16 cellular contexts compared by ENCODE assay signal in genomic region chr2:61368687-61369665, GRCh38.
DNase-seq lines count a peak whose midpoint lies in the region; ATAC-seq and FAIRE-seq lines count a peak whose summit lies in the region.
"Had no signal": no experiment of that assay in that cellular context is flagged by ENCODE, and none has a peak within 500 bp of the region (broad histone marks: within the 10 kb centered on the region; RNA-seq: fewer than 3 reads in every experiment).

No MANE protein-coding gene starts in this region.

- peak; percentile 10 for DNase-seq in activated CD4-positive, alpha-beta T cell treated with anti-CD3 and anti-CD28 coated beads for 48 hours
- DNase-seq in activated CD4-positive, alpha-beta T cell treated with anti-CD3 and anti-CD28 coated beads, Interleukin-2, amount 50 U/mL, for 4 hours, result no peak
- DNase-seq in HTR-8/SVneo (ENCODE audit: insufficient read length, low spot score) (peak; percentile 12), posterior vena cava (ENCODE audit: low spot score) (no peak)
- DNase-seq in activated naive CD8-positive, alpha-beta T cell treated with anti-CD3 and anti-CD28 coated beads for 36 hours, result no peak
- DNase-seq in natural killer cell treated with Interleukin-12 subunit alpha and Interleukin-12 subunit beta and Interleukin-15 and Interleukin-18, amount 100 ng/mL, for 72 hours (ENCODE audit: low spot score), result no peak
- DNase-seq: adrenal gland, dermis blood vessel endothelial cell, gastrocnemius medialis, IMR-90, NCI-H1417, SIG-M5, sigmoid colon had no signal

- ATAC-seq in natural killer cell treated with Interleukin-12 subunit alpha and Interleukin-12 subunit beta and Interleukin-15 and Interleukin-18, amount 100 ng/mL, for 72 hours, result peak in 1 of 2 donors; percentile 79
- ATAC-seq in GM19463 (IDR thresholded peaks at IDR 0.05; ENCODE audit: unreplicated experiment) (no peak), GM19023 (IDR thresholded peaks at IDR 0.05; ENCODE audit: unreplicated experiment) (no peak)
- ATAC-seq: gastrocnemius medialis had no signal

- no peak for FAIRE-seq in HTR-8/SVneo (lab: Jason Lieb, UNC)

- peaks cover 46% of the 10 kb centered on the region for H3K36me3 Mint-ChIP-seq in activated naive CD8-positive, alpha-beta T cell treated with anti-CD3 and anti-CD28 coated beads for 36 hours
- H3K36me3 Mint-ChIP-seq in natural killer cell treated with Interleukin-12 subunit alpha and Interleukin-12 subunit beta and Interleukin-15 and Interleukin-18, amount 100 ng/mL, for 72 hours, result peaks cover 5% of the 10 kb centered on the region

- no peak overlapping the region for H3K4me3 Mint-ChIP-seq in activated naive CD8-positive, alpha-beta T cell treated with anti-CD3 and anti-CD28 coated beads for 36 hours
- H3K4me3 Mint-ChIP-seq in natural killer cell treated with Interleukin-12 subunit alpha and Interleukin-12 subunit beta and Interleukin-15 and Interleukin-18, amount 100 ng/mL, for 72 hours, result peak overlapping the region; percentile 47
- H3K4me3 Mint-ChIP-seq: nephron had no signal

- no peaks in the 10 kb centered on the region for H3K27me3 Mint-ChIP-seq in activated naive CD8-positive, alpha-beta T cell treated with anti-CD3 and anti-CD28 coated beads for 36 hours
- no peaks in the 10 kb centered on the region for H3K27me3 Mint-ChIP-seq in natural killer cell treated with Interleukin-12 subunit alpha and Interleukin-12 subunit beta and Interleukin-15 and Interleukin-18, amount 100 ng/mL, for 72 hours

- intact Hi-C loops in posterior vena cava (cut with DNase I), result no loop called here

- peak overlapping the region; percentile 65 for H3K27ac Mint-ChIP-seq in activated naive CD8-positive, alpha-beta T cell treated with anti-CD3 and anti-CD28 coated beads for 36 hours
- H3K27ac Mint-ChIP-seq in natural killer cell treated with Interleukin-12 subunit alpha and Interleukin-12 subunit beta and Interleukin-15 and Interleukin-18, amount 100 ng/mL, for 72 hours, result peak overlapping the region; percentile 29 to 63
- H3K27ac Mint-ChIP-seq: nephron had no signal

- peaks cover 30% of the 10 kb centered on the region for H3K4me1 Mint-ChIP-seq in activated naive CD8-positive, alpha-beta T cell treated with anti-CD3 and anti-CD28 coated beads for 36 hours
- H3K4me1 Mint-ChIP-seq in natural killer cell treated with Interleukin-12 subunit alpha and Interleukin-12 subunit beta and Interleukin-15 and Interleukin-18, amount 100 ng/mL, for 72 hours (ENCODE audit: low read depth in 2 of 2), result peaks cover 30 to 35% of the 10 kb centered on the region in 2 donors
- H3K4me1 Mint-ChIP-seq: nephron had no signal

- H3K9me3 Mint-ChIP-seq in activated naive CD8-positive, alpha-beta T cell treated with anti-CD3 and anti-CD28 coated beads for 36 hours, result no peaks in the 10 kb centered on the region
- no peaks in the 10 kb centered on the region for H3K9me3 Mint-ChIP-seq in natural killer cell treated with Interleukin-12 subunit alpha and Interleukin-12 subunit beta and Interleukin-15 and Interleukin-18, amount 100 ng/mL, for 72 hours
- H3K9me3 Mint-ChIP-seq: nephron had no signal

Comparison
In these comparisons a context has a peak if more than half of its experiments do, and no peak if none do; other contexts are left out.
1. DNase-seq: peak in activated CD4-positive, alpha-beta T cell treated with anti-CD3 and anti-CD28 coated beads for 48 hours (single experiment) and HTR-8/SVneo (single experiment); none in activated CD4-positive, alpha-beta T cell treated with anti-CD3 and anti-CD28 coated beads, Interleukin-2, amount 50 U/mL, for 4 hours (0 of 2), activated naive CD8-positive, alpha-beta T cell treated with anti-CD3 and anti-CD28 coated beads for 36 hours (single experiment), natural killer cell treated with Interleukin-12 subunit alpha and Interleukin-12 subunit beta and Interleukin-15 and Interleukin-18, amount 100 ng/mL, for 72 hours (single experiment) and posterior vena cava (single experiment).